1 cellular context compared by ENCODE assay signal in genomic region chr14:95334044-95334443, GRCh38.
TF ChIP-seq lines count a peak whose summit lies in the region.

No MANE protein-coding gene starts in this region.

TF ChIP-seq in GM23338, 12 proteins besides CTCF, POLR2A, EP300 and RAD21 (continued from another document):
- TF ChIP-seq, protein P1, sequence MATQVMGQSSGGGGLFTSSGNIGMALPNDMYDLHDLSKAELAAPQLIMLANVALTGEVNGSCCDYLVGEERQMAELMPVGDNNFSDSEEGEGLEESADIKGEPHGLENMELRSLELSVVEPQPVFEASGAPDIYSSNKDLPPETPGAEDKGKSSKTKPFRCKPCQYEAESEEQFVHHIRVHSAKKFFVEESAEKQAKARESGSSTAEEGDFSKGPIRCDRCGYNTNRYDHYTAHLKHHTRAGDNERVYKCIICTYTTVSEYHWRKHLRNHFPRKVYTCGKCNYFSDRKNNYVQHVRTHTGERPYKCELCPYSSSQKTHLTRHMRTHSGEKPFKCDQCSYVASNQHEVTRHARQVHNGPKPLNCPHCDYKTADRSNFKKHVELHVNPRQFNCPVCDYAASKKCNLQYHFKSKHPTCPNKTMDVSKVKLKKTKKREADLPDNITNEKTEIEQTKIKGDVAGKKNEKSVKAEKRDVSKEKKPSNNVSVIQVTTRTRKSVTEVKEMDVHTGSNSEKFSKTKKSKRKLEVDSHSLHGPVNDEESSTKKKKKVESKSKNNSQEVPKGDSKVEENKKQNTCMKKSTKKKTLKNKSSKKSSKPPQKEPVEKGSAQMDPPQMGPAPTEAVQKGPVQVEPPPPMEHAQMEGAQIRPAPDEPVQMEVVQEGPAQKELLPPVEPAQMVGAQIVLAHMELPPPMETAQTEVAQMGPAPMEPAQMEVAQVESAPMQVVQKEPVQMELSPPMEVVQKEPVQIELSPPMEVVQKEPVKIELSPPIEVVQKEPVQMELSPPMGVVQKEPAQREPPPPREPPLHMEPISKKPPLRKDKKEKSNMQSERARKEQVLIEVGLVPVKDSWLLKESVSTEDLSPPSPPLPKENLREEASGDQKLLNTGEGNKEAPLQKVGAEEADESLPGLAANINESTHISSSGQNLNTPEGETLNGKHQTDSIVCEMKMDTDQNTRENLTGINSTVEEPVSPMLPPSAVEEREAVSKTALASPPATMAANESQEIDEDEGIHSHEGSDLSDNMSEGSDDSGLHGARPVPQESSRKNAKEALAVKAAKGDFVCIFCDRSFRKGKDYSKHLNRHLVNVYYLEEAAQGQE (IDR thresholded peaks at IDR 0.05; ENCODE audit: unreplicated experiment), result no peak
- TF ChIP-seq ETS1 (IDR thresholded peaks at IDR 0.05) (no peak), CREB1 (CRISPR knock-in tag; IDR thresholded peaks at IDR 0.05; ENCODE audit: low read depth) (no peak), STAT1 (IDR thresholded peaks at IDR 0.05; ENCODE audit: unreplicated experiment) (no peak)
